Comparison of ENCODE assay signal across 13 cellular contexts in the genomic region with DNA sequence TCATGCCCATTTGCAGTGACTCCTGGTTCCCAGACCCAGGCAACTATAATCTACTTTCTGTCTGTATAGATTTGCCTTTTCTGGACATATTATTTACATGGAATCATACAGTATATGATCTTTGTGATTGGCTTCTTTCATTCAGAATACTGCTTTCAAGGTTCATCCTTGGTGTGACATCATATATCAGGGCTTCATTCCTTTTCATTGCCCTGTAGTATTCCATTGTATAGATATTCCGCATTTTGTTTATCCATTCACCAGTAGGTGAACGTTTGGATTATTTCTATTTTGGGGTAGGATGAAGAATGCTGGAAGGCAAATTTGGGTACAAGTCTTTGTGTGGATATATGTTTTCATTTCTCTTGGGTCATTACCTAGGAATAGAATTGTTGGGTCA. TPM values are rescaled to one million over a fixed set of nuclear protein-coding genes. Genes with fewer than 3 reads are reported as not detected.
DNase-seq lines count a peak whose midpoint lies in the region; ATAC-seq and TF ChIP-seq lines count a peak whose summit lies in the region.
"Had no signal": no experiment of that assay in that cellular context is flagged by ENCODE, and none has a peak within 500 bp of the region (broad histone marks: within the 10 kb centered on the region; RNA-seq: fewer than 3 reads in every experiment).

No MANE protein-coding gene starts in this region.

- peaks cover 5% of the 10 kb centered on the region for H3K36me3 ChIP-seq in CD4-positive, alpha-beta memory T cell (ENCODE audit: insufficient read depth, low read length)
- H3K36me3 ChIP-seq in HEK293 (ENCODE audit: control insufficient read depth in 2 of 2, insufficient read depth in 1 of 2, low read length in 2 of 2) = no peaks in the 10 kb centered on the region

- CTCF ChIA-PET in CD4-positive, alpha-beta memory T cell (lab: Charles Lee; ENCODE audit: partially characterized antibody) = interaction anchor here (1.2 to 4.1 kb wide), 7 partner anchors 15 to 121 kb away, joined by 4 to 36 read pairs (median 7); partner anchors contain the start of genes DHX35 and PPP1R16B
- CTCF ChIA-PET in HEK293 (lab: Yijun Ruan, JAX) = no interaction called here

- H3K27ac Mint-ChIP-seq in CD4-positive, alpha-beta memory T cell = peak overlapping the region; percentile 96 to 100 (median 99)
- peak overlapping the region; percentile 86 for H3K27ac Mint-ChIP-seq in activated T-helper 17 cell treated with anti-CD3 and anti-CD28 coated beads, Interleukin-2, amount 50 U/mL, for 72 hours
- H3K27ac Mint-ChIP-seq in naive B cell = peak overlapping the region; percentile 92 to 100 (median 97)

- no peak for TF ChIP-seq CTCF in HEK293 (tag by site-specific recombination; IDR thresholded peaks at IDR 0.05)

- peaks cover 65 to 83% (median 73%) of the 10 kb centered on the region in 4 donors for H3K4me1 Mint-ChIP-seq in CD4-positive, alpha-beta memory T cell
- peaks cover 51% of the 10 kb centered on the region for H3K4me1 Mint-ChIP-seq in activated T-helper 17 cell treated with anti-CD3 and anti-CD28 coated beads, Interleukin-2, amount 50 U/mL, for 72 hours
- H3K4me1 Mint-ChIP-seq in naive B cell = peaks cover 57 to 93% (median 78%) of the 10 kb centered on the region in 3 donors

- H3K9me3 Mint-ChIP-seq in CD4-positive, alpha-beta memory T cell = peaks cover 0 to 4% (median 0%) of the 10 kb centered on the region in 8 donors
- no peaks in the 10 kb centered on the region for H3K9me3 Mint-ChIP-seq in activated T-helper 17 cell treated with anti-CD3 and anti-CD28 coated beads, Interleukin-2, amount 50 U/mL, for 72 hours
- peaks cover 0 to 2% (median 0%) of the 10 kb centered on the region in 7 donors for H3K9me3 Mint-ChIP-seq in naive B cell

- H3K4me3 ChIP-seq in CD4-positive, alpha-beta memory T cell (ENCODE audit: low read length in 2 of 2) = peak overlapping the region in 1 of 2 donors; percentile 20
- H3K4me3 ChIP-seq in HEK293 (ENCODE audit: low read depth, low read length) = no peak overlapping the region

- H3K27me3 Mint-ChIP-seq in CD4-positive, alpha-beta memory T cell = no peaks in the 10 kb centered on the region
- no peaks in the 10 kb centered on the region for H3K27me3 Mint-ChIP-seq in activated T-helper 17 cell treated with anti-CD3 and anti-CD28 coated beads, Interleukin-2, amount 50 U/mL, for 72 hours
- H3K27me3 Mint-ChIP-seq in naive B cell = no peaks in the 10 kb centered on the region

- H3K27me3 ChIP-seq in CD4-positive, alpha-beta memory T cell (ENCODE audit: insufficient read depth, low read length) = no peaks in the 10 kb centered on the region

- peak overlapping the region; percentile 23 to 87 (median 74) for H3K4me3 Mint-ChIP-seq in CD4-positive, alpha-beta memory T cell
- H3K4me3 Mint-ChIP-seq in activated T-helper 17 cell treated with anti-CD3 and anti-CD28 coated beads, Interleukin-2, amount 50 U/mL, for 72 hours = peak overlapping the region; percentile 73
- H3K4me3 Mint-ChIP-seq in naive B cell = peak overlapping the region; percentile 5 to 94 (median 73)

- intact Hi-C loops in CD4-positive, alpha-beta memory T cell (cut with micrococcal nuclease) = no loop called here

- no peaks in the 10 kb centered on the region for H3K9me3 ChIP-seq in CD4-positive, alpha-beta memory T cell (ENCODE audit: control insufficient read depth in 1 of 2, low read length in 2 of 2)
- no peaks in the 10 kb centered on the region for H3K9me3 ChIP-seq in HEK293 (ENCODE audit: control insufficient read depth, insufficient read depth, low read depth, low read length)

- peaks cover 31 to 54% of the 10 kb centered on the region in 2 donors for H3K36me3 Mint-ChIP-seq in CD4-positive, alpha-beta memory T cell
- peaks cover 89% of the 10 kb centered on the region for H3K36me3 Mint-ChIP-seq in activated T-helper 17 cell treated with anti-CD3 and anti-CD28 coated beads, Interleukin-2, amount 50 U/mL, for 72 hours (ENCODE audit: low read depth)
- H3K36me3 Mint-ChIP-seq in naive B cell = peaks cover 15 to 19% of the 10 kb centered on the region in 2 donors

- POLR2A ChIA-PET in CD4-positive, alpha-beta memory T cell (lab: Charles Lee; ENCODE audit: partially characterized antibody) = interaction anchor here (1.0 to 11.7 kb wide), 7 partner anchors 8 to 52 kb away, joined by 3 to 196 read pairs (median 18); partner anchors contain the start of gene PPP1R16B
- POLR2A ChIA-PET in HEK293 (lab: Yijun Ruan, JAX) = no interaction called here

- no peak for DNase-seq in CD4-positive, alpha-beta memory T cell
- no peak for DNase-seq in naive B cell
- no peak for DNase-seq in NCI-H345 treated with DMSO at 0.1 percent for 48 hours (lab: John Stamatoyannopoulos, UW; ENCODE audit: unreplicated experiment)
- DNase-seq: DMS79 treated with DMSO at 0.1 percent for 48 hours, foreskin melanocyte, NCI-H1694 treated with DMSO at 0.1 percent for 48 hours, NCI-H510A, PC-3 had no signal

- peak overlapping the region; percentile 83 for H3K27ac ChIP-seq in CD4-positive, alpha-beta memory T cell (ENCODE audit: low read depth, low read length)
- no peak overlapping the region for H3K27ac ChIP-seq in HEK293 (ENCODE audit: extremely low read depth, low read depth, low read length)

- peaks cover 89% of the 10 kb centered on the region for H3K4me1 ChIP-seq in CD4-positive, alpha-beta memory T cell (ENCODE audit: insufficient read depth, low read length)
- H3K4me1 ChIP-seq in HEK293 (ENCODE audit: control insufficient read depth, insufficient read depth, low read length) = no peaks in the 10 kb centered on the region

- no peak for ATAC-seq in activated T-helper 17 cell treated with anti-CD3 and anti-CD28 coated beads, Interleukin-2, amount 50 U/mL, for 72 hours (replicated peaks)
- ATAC-seq in naive B cell (ENCODE audit: low read depth in 2 of 2) (no peak), GM19397 (IDR thresholded peaks at IDR 0.05; ENCODE audit: unreplicated experiment) (no peak), GM21367 (IDR thresholded peaks at IDR 0.05; ENCODE audit: unreplicated experiment) (no peak)
- ATAC-seq: PC-3 had no signal

TF ChIP-seq in HEK293, 187 proteins besides CTCF, POLR2A, EP300 and RAD21:
- TF ChIP-seq ZNF660 (tag by site-specific recombination; IDR thresholded peaks at IDR 0.05) = no peak
- TF ChIP-seq ZNF146 (tag by site-specific recombination; IDR thresholded peaks at IDR 0.05) = peak; percentile 84

RNA-seq across cellular contexts. Expression of gene PPP1R16B, which starts 36.1 kb away (rescaled TPM):
- 10 to 100 TPM; 54.3 to 55.1 TPM for total RNA-seq in CD4-positive, alpha-beta memory T cell
- 10 to 100 TPM; 17.3 to 36.7 TPM for polyA plus RNA-seq in CD4-positive, alpha-beta memory T cell
- total RNA-seq in activated T-helper 17 cell treated with anti-CD3 and anti-CD28 coated beads, Interleukin-2, amount 50 U/mL, for 72 hours = 10 to 100 TPM; 77.2 to 79.5 TPM
- polyA plus RNA-seq in naive B cell (ENCODE audit: low read depth in 6 of 6) = 10 to 100 TPM; 22.1 to 54.6 (median 38.4) TPM
- polyA plus RNA-seq: BJ had no signal
